ENCODE assay signal across 1 cellular context in genomic region chr1:225412803-225413338, GRCh38.
TF ChIP-seq lines count a peak whose summit lies in the region.

No MANE protein-coding gene starts in this region.

TF ChIP-seq in HepG2, 621 proteins besides CTCF, POLR2A, EP300 and RAD21 (continued from another document and continues in another):
- TF ChIP-seq AHDC1 (CRISPR knock-in tag; IDR thresholded peaks at IDR 0.05; ENCODE audit: borderline replicate concordance) (no peak), ZNF136 (CRISPR knock-in tag; IDR thresholded peaks at IDR 0.05; ENCODE audit: low read depth) (peak; percentile 74; the same call in 1 of the 2 replicates), ZNF788 (CRISPR knock-in tag; IDR thresholded peaks at IDR 0.05; ENCODE audit: borderline replicate concordance) (no peak), PPARG (CRISPR knock-in tag; conservative IDR thresholded peaks at IDR 0.05) (peak; percentile 54), ONECUT2 (CRISPR knock-in tag; IDR thresholded peaks at IDR 0.05) (peak; percentile 81), SRSF1 (optimal IDR thresholded peaks at IDR 0.05; ENCODE audit: low read depth, low read length) (no peak), TEAD3 (CRISPR knock-in tag; optimal IDR thresholded peaks at IDR 0.05; ENCODE audit: borderline replicate concordance) (peak; percentile 28), PHF21A (CRISPR knock-in tag; IDR thresholded peaks at IDR 0.05) (peak; percentile 24; the same call in 1 of the 2 replicates), RBM22 (optimal IDR thresholded peaks at IDR 0.05; ENCODE audit: low read length) (peak; percentile 22), TBX3 (IDR thresholded peaks at IDR 0.05; ENCODE audit: borderline replicate concordance) (peak; percentile 74; the same call in 1 of the 2 replicates), ZNF766 (CRISPR knock-in tag; IDR thresholded peaks at IDR 0.05; ENCODE audit: borderline replicate concordance) (no peak), HDAC1 (CRISPR knock-in tag; IDR thresholded peaks at IDR 0.05) (peak; percentile 41; the same call in 1 of the 2 replicates), NCOR1 (IDR thresholded peaks at IDR 0.05; ENCODE audit: borderline replicate concordance, low read length) (peak; percentile 76; the same call in 1 of the 2 replicates), IRF2 (CRISPR knock-in tag; IDR thresholded peaks at IDR 0.05) (peak; percentile 23; the same call in 1 of the 2 replicates), BHLHE40 (IDR thresholded peaks at IDR 0.05; ENCODE audit: low read length) (peak; percentile 92), MIXL1 (CRISPR knock-in tag; IDR thresholded peaks at IDR 0.05) (peak; percentile 96), ZNF251 (CRISPR knock-in tag; IDR thresholded peaks at IDR 0.05) (no peak), ASH2L (IDR thresholded peaks at IDR 0.05; ENCODE audit: insufficient read length, low read depth, low read length) (peak; percentile 47), CREM (IDR thresholded peaks at IDR 0.05) (peak; percentile 17; the same call in 1 of the 2 replicates), CREM (CRISPR knock-in tag; IDR thresholded peaks at IDR 0.05) (no peak), ZNF687 (CRISPR knock-in tag; IDR thresholded peaks at IDR 0.05) (peak; percentile 44), SAP130 (CRISPR knock-in tag; IDR thresholded peaks at IDR 0.05; ENCODE audit: low read depth) (peak; percentile 52), ZNF503 (CRISPR knock-in tag; IDR thresholded peaks at IDR 0.05) (0 out of 2 replicates have a peak, but pooled peaks have one; percentile 29), ZNF790 (CRISPR knock-in tag; IDR thresholded peaks at IDR 0.05; ENCODE audit: borderline replicate concordance) (no peak), NAIF1 (CRISPR knock-in tag; IDR thresholded peaks at IDR 0.05; ENCODE audit: borderline replicate concordance) (0 out of 2 replicates have a peak, but pooled peaks have one; percentile 23), HHEX (CRISPR knock-in tag; IDR thresholded peaks at IDR 0.05) (no peak), ZFP36L1 (CRISPR knock-in tag; IDR thresholded peaks at IDR 0.05) (no peak), ZNF142 (CRISPR knock-in tag; IDR thresholded peaks at IDR 0.05) (0 out of 2 replicates have a peak, but pooled peaks have one; percentile 29), ZNF646 (CRISPR knock-in tag; IDR thresholded peaks at IDR 0.05) (no peak), TFDP1 (CRISPR knock-in tag; IDR thresholded peaks at IDR 0.05; ENCODE audit: borderline replicate concordance) (peak; percentile 31; the same call in 1 of the 2 replicates)
